Comparison of ENCODE assay signal across 16 cellular contexts in genomic region chr4:138891610-138892009, GRCh38.
DNase-seq lines count a peak whose midpoint lies in the region; FAIRE-seq and TF ChIP-seq lines count a peak whose summit lies in the region.
"Had no signal": no experiment of that assay in that cellular context is flagged by ENCODE, and none has a peak within 500 bp of the region (broad histone marks: within the 10 kb centered on the region; RNA-seq: fewer than 3 reads in every experiment).

No MANE protein-coding gene starts in this region.

- H3K79me2 ChIP-seq in endothelial cell of umbilical vein (ENCODE audit: control insufficient read depth, insufficient read depth, low read length): no peaks in the 10 kb centered on the region

- H4K20me1 ChIP-seq in endothelial cell of umbilical vein (replicated peaks; ENCODE audit: control insufficient read depth, extremely low read depth, insufficient read depth, low read length): no peaks in the 10 kb centered on the region

- no peaks in the 10 kb centered on the region for H3K36me3 ChIP-seq in endothelial cell of umbilical vein (ENCODE audit: control insufficient read depth in 2 of 2, extremely low read depth in 1 of 2, insufficient read depth in 2 of 2, low read length in 2 of 2)
- H3K36me3 ChIP-seq: cardiac muscle cell, heart right ventricle had no signal

- no peak for TF ChIP-seq CTCF in endothelial cell of umbilical vein (IDR thresholded peaks at IDR 0.05; ENCODE audit: extremely low read depth in 1 of 2, insufficient read depth in 1 of 2, low read depth in 1 of 2, low read length in 2 of 2)

- H3K9ac ChIP-seq in endothelial cell of umbilical vein (replicated peaks; ENCODE audit: extremely low read depth, insufficient read depth, low read length): peak overlapping the region; percentile 26

- H3K27me3 ChIP-seq in endothelial cell of umbilical vein (ENCODE audit: control insufficient read depth in 2 of 2, insufficient read depth in 2 of 2, low read length in 2 of 2): no peaks in the 10 kb centered on the region
- H3K27me3 ChIP-seq: cardiac muscle cell, heart right ventricle had no signal

- peaks cover 9% of the 10 kb centered on the region for H3K4me1 ChIP-seq in endothelial cell of umbilical vein (ENCODE audit: control insufficient read depth, extremely low read depth, insufficient read depth, low read length)

- no peak for FAIRE-seq in endothelial cell of umbilical vein (lab: Jason Lieb, UNC)

- BruUV-seq in endothelial cell of umbilical vein (replicated peaks; lab: Mats Ljungman, UMichigan): no TSS peak

- H3K27ac ChIP-seq in endothelial cell of umbilical vein (ENCODE audit: insufficient read depth, low read depth, low read length): no peak overlapping the region
- H3K27ac ChIP-seq: cardiac muscle cell, heart right ventricle had no signal

- TF ChIP-seq POLR2A in endothelial cell of umbilical vein (IDR thresholded peaks at IDR 0.05; ENCODE audit: low read depth, low read length): no peak

- no peaks in the 10 kb centered on the region for H3K9me1 ChIP-seq in endothelial cell of umbilical vein (replicated peaks; ENCODE audit: control insufficient read depth, extremely low read depth, insufficient read depth, low read length)

- DNase-seq in NCI-H1436 (lab: John Stamatoyannopoulos, UW) (peak; percentile 32), NCI-H1436 treated with DMSO at 0.1 percent for 48 hours (lab: John Stamatoyannopoulos, UW) (no peak), NCI-H82 (lab: John Stamatoyannopoulos, UW) (peak; percentile 84), endothelial cell of umbilical vein (ENCODE audit: low read depth, low spot score) (peak; percentile 36), NCI-H2196 treated with DMSO at 0.1 percent for 48 hours (lab: John Stamatoyannopoulos, UW; ENCODE audit: unreplicated experiment) (no peak), foreskin melanocyte (no peak), COLO829 (ENCODE audit: low spot score) (no peak), epidermal melanocyte (ENCODE audit: insufficient read length, low spot score) (no peak)
- DNase-seq: 8988T; activated CD4-positive, alpha-beta T cell treated with anti-CD3 and anti-CD28 coated beads, Interleukin-2, amount 50 U/mL, for 48 hours; activated effector memory CD4-positive, alpha-beta T cell treated with anti-CD3 and anti-CD28 coated beads, Interleukin-2, amount 50 U/mL, for 16 hours; heart right ventricle; KBM-7; RPMI8226; T-helper 9 cell had no signal

- peak overlapping the region; percentile 73 for H3K4me2 ChIP-seq in endothelial cell of umbilical vein (ENCODE audit: insufficient read depth, low read length)

- intact Hi-C loops in endothelial cell of umbilical vein (cut with micrococcal nuclease): no loop called here

- peak overlapping the region; percentile 62 for H2AFZ ChIP-seq in endothelial cell of umbilical vein (ENCODE audit: low read depth, low read length)

- dilution Hi-C loops in endothelial cell of umbilical vein (cut with MboI; ENCODE audit: extremely low pct_ligation_motif_present, low sequenced_read_pairs): no loop called here

- CTCF ChIA-PET in endothelial cell of umbilical vein (lab: Charles Lee): no interaction called here

- POLR2A ChIA-PET in endothelial cell of umbilical vein (lab: Charles Lee): no interaction called here

- no peaks in the 10 kb centered on the region for H3K9me3 ChIP-seq in endothelial cell of umbilical vein (replicated peaks; ENCODE audit: control insufficient read depth, insufficient read depth, low read length)
- H3K9me3 ChIP-seq: heart right ventricle had no signal

- peak overlapping the region in 1 of 3 experiments; percentile 38 for H3K4me3 ChIP-seq in endothelial cell of umbilical vein (replicated peaks in 1 of 3; ENCODE audit: insufficient read depth in 1 of 3, low read depth in 1 of 3, low read length in 3 of 3)
- H3K4me3 ChIP-seq: cardiac muscle cell, heart right ventricle had no signal

TF ChIP-seq in endothelial cell of umbilical vein, 7 proteins besides CTCF, POLR2A, EP300 and RAD21:
- TF ChIP-seq JUN (IDR thresholded peaks at IDR 0.05; ENCODE audit: borderline replicate concordance, insufficient read depth, insufficient read length, low read depth) (no peak), EZH2 (IDR thresholded peaks at IDR 0.05; ENCODE audit: borderline replicate concordance, low read depth, low read length, severe bottlenecking) (no peak), POLR2AphosphoS5 (IDR thresholded peaks at IDR 0.05; ENCODE audit: insufficient read depth, low read depth, low read length) (no peak), MAX (IDR thresholded peaks at IDR 0.05; ENCODE audit: insufficient read depth, insufficient read length) (no peak), MYC (IDR thresholded peaks at IDR 0.05; ENCODE audit: low read depth, low read length) (no peak), GATA2 (IDR thresholded peaks at IDR 0.05; ENCODE audit: insufficient read depth, insufficient read length, low read depth, low read length) (no peak), FOS (IDR thresholded peaks at IDR 0.05; ENCODE audit: borderline replicate concordance, insufficient read depth, low read length) (no peak)

Comparison
In these comparisons a context has a peak if more than half of its experiments do, and no peak if none do; other contexts are left out.
1. DNase-seq: peak in NCI-H1436 (single experiment), NCI-H82 (single experiment) and endothelial cell of umbilical vein (single experiment); none in NCI-H1436 treated with DMSO at 0.1 percent for 48 hours (single experiment), NCI-H2196 treated with DMSO at 0.1 percent for 48 hours (single experiment), foreskin melanocyte (single experiment), COLO829 (single experiment) and epidermal melanocyte (single experiment).